In the genomic region with DNA sequence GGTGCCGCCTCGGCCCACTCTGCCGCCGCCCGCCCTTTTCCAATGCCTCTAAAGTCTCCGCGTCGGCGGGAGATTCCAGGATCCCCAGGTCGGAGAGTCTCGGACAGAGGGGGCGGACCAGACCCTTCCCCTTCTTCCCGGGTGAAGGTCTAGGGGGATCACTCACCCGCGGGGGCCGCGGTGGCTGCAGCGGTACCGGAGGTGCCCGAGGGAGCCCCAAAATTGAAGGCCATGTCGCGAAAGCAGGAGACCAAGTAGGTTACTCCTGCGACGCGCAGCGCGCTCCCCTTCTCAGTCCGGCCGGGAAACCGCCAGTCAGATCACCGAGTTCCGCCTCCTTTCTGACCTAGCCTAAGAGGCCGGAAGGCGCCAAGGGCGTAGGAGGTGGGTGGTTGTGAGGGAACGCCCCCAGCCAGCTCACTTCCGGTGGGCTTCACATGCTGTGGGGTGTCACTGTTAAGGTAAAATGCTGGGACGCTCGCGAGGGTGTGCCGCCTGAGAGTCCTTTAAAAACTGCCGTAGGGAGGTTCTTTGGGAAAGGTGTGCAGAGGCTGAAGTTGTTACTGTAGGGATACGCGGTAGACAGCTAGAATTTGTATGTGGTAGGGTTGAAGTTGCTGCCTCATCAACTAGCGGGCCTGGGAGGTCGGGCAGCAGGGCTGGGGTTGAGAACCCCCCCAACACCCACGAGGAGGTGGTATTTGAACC, we compare ENCODE assay signal across 1 cellular context.
A peak's percentile ranks its signal among the peaks of the same experiment; 100 is the strongest.
TF ChIP-seq lines count a peak whose summit lies in the region.

A gene with protein sequence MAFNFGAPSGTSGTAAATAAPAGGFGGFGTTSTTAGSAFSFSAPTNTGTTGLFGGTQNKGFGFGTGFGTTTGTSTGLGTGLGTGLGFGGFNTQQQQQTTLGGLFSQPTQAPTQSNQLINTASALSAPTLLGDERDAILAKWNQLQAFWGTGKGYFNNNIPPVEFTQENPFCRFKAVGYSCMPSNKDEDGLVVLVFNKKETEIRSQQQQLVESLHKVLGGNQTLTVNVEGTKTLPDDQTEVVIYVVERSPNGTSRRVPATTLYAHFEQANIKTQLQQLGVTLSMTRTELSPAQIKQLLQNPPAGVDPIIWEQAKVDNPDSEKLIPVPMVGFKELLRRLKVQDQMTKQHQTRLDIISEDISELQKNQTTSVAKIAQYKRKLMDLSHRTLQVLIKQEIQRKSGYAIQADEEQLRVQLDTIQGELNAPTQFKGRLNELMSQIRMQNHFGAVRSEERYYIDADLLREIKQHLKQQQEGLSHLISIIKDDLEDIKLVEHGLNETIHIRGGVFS (minus strand): TSS at position 256 of the 708 bp plus-strand sequence. CDS start 23 bp downstream, at position 233.

TF ChIP-seq in K562, 482 proteins besides CTCF, POLR2A, EP300 and RAD21 (continued from another document and continues in another):
- TF ChIP-seq, protein P1, sequence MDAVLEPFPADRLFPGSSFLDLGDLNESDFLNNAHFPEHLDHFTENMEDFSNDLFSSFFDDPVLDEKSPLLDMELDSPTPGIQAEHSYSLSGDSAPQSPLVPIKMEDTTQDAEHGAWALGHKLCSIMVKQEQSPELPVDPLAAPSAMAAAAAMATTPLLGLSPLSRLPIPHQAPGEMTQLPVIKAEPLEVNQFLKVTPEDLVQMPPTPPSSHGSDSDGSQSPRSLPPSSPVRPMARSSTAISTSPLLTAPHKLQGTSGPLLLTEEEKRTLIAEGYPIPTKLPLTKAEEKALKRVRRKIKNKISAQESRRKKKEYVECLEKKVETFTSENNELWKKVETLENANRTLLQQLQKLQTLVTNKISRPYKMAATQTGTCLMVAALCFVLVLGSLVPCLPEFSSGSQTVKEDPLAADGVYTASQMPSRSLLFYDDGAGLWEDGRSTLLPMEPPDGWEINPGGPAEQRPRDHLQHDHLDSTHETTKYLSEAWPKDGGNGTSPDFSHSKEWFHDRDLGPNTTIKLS (IDR thresholded peaks at IDR 0.05; ENCODE audit: borderline replicate concordance, low read depth) = peak; percentile 99
- TF ChIP-seq, protein P2, sequence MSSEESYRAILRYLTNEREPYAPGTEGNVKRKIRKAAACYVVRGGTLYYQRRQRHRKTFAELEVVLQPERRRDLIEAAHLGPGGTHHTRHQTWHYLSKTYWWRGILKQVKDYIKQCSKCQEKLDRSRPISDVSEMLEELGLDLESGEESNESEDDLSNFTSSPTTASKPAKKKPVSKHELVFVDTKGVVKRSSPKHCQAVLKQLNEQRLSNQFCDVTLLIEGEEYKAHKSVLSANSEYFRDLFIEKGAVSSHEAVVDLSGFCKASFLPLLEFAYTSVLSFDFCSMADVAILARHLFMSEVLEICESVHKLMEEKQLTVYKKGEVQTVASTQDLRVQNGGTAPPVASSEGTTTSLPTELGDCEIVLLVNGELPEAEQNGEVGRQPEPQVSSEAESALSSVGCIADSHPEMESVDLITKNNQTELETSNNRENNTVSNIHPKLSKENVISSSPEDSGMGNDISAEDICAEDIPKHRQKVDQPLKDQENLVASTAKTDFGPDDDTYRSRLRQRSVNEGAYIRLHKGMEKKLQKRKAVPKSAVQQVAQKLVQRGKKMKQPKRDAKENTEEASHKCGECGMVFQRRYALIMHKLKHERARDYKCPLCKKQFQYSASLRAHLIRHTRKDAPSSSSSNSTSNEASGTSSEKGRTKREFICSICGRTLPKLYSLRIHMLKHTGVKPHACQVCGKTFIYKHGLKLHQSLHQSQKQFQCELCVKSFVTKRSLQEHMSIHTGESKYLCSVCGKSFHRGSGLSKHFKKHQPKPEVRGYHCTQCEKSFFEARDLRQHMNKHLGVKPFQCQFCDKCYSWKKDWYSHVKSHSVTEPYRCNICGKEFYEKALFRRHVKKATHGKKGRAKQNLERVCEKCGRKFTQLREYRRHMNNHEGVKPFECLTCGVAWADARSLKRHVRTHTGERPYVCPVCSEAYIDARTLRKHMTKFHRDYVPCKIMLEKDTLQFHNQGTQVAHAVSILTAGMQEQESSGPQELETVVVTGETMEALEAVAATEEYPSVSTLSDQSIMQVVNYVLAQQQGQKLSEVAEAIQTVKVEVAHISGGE (CRISPR knock-in tag; IDR thresholded peaks at IDR 0.05) = peak; percentile 96 to 100 (median 99)
- TF ChIP-seq TEAD1 (CRISPR knock-in tag; IDR thresholded peaks at IDR 0.05) (peak in 1 of 2 experiments; percentile 80; a peak in 2 of 4 replicates), ARNT (IDR thresholded peaks at IDR 0.05) (peak; percentile 35 to 42; a peak in 1 of 4 replicates), MAFG (tag; conservative IDR thresholded peaks at IDR 0.05) (0 out of 2 replicates have a peak, but pooled peaks have one; percentile 44), ATF6 (CRISPR knock-in tag; IDR thresholded peaks at IDR 0.05) (peak; percentile 51; the same call in 1 of the 2 replicates), ZBTB8A (IDR thresholded peaks at IDR 0.05; ENCODE audit: partially characterized antibody) (no peak), CBX5 (IDR thresholded peaks at IDR 0.05; ENCODE audit: borderline replicate concordance, low read depth) (no peak), POLR2H (tag; IDR thresholded peaks at IDR 0.05; ENCODE audit: low read depth) (peak; percentile 84), ZFP36 (IDR thresholded peaks at IDR 0.05; ENCODE audit: low read depth, low read length, partially characterized antibody) (no peak), NR2C1 (IDR thresholded peaks at IDR 0.05) (peak; percentile 44; the same call in 1 of the 2 replicates), NR2C1 (tag; IDR thresholded peaks at IDR 0.05) (peak; percentile 37; the same call in 1 of the 2 replicates), ZBTB1 (CRISPR knock-in tag; IDR thresholded peaks at IDR 0.05; ENCODE audit: borderline replicate concordance, low read depth) (no peak), SP2 (IDR thresholded peaks at IDR 0.05; ENCODE audit: extremely low read depth, low read depth, low read length, poor library complexity, severe bottlenecking) (peak; percentile 6), ZNF592 (IDR thresholded peaks at IDR 0.05) (no peak), ZNF232 (CRISPR knock-in tag; IDR thresholded peaks at IDR 0.05) (peak; percentile 87; the same call in 1 of the 2 replicates), BHLHE40 (IDR thresholded peaks at IDR 0.05; ENCODE audit: low read length) (0 out of 2 replicates have a peak, but pooled peaks have one; percentile 3), RBBP5 (IDR thresholded peaks at IDR 0.05; ENCODE audit: borderline replicate concordance, insufficient read depth, low read length, poor library complexity, severe bottlenecking) (peak; percentile 95), POLR2B (IDR thresholded peaks at IDR 0.05; ENCODE audit: low read depth, partially characterized antibody) (peak; percentile 78), FOXM1 (IDR thresholded peaks at IDR 0.05; ENCODE audit: low read depth) (no peak), FOXM1 (CRISPR knock-in tag; IDR thresholded peaks at IDR 0.05; ENCODE audit: low read depth) (0 out of 2 replicates have a peak, but pooled peaks have one; percentile 29), CREB1 (IDR thresholded peaks at IDR 0.05) (peak; percentile 86), CREB1 (CRISPR knock-in tag; IDR thresholded peaks at IDR 0.05) (peak; percentile 92), SIX5 (IDR thresholded peaks at IDR 0.05; ENCODE audit: borderline replicate concordance in 1 of 2, insufficient read depth in 1 of 2, low read depth in 1 of 2, low read length in 2 of 2) (peak; percentile 41 to 51; a peak in 3 of 4 replicates), DMBX1 (CRISPR knock-in tag; IDR thresholded peaks at IDR 0.05; ENCODE audit: borderline replicate concordance) (no peak), ZNF134 (CRISPR knock-in tag; conservative IDR thresholded peaks at IDR 0.05) (peak; percentile 53; the same call in 1 of the 2 replicates), TSC22D4 (tag; IDR thresholded peaks at IDR 0.05) (no peak), NRF1 (conservative IDR thresholded peaks at IDR 0.05 in 1 of 2, IDR thresholded peaks at IDR 0.05 in 1 of 2) (peak; percentile 43 to 57), MLX (CRISPR knock-in tag; conservative IDR thresholded peaks at IDR 0.05) (no peak), PHF8 (IDR thresholded peaks at IDR 0.05; ENCODE audit: borderline replicate concordance, low read length) (peak; percentile 98), CTBP1 (IDR thresholded peaks at IDR 0.05; ENCODE audit: borderline replicate concordance) (peak; percentile 82; the same call in 1 of the 2 replicates), MAFK (IDR thresholded peaks at IDR 0.05; ENCODE audit: low read length) (no peak), MTA3 (IDR thresholded peaks at IDR 0.05; ENCODE audit: borderline replicate concordance) (peak; percentile 91)
- TF ChIP-seq, protein P3, sequence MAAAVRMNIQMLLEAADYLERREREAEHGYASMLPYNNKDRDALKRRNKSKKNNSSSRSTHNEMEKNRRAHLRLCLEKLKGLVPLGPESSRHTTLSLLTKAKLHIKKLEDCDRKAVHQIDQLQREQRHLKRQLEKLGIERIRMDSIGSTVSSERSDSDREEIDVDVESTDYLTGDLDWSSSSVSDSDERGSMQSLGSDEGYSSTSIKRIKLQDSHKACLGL (CRISPR knock-in tag; IDR thresholded peaks at IDR 0.05; ENCODE audit: borderline replicate concordance, poor library complexity, severe bottlenecking) = peak; percentile 62
- TF ChIP-seq, protein P4, sequence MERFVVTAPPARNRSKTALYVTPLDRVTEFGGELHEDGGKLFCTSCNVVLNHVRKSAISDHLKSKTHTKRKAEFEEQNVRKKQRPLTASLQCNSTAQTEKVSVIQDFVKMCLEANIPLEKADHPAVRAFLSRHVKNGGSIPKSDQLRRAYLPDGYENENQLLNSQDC (CRISPR knock-in tag; IDR thresholded peaks at IDR 0.05) = peak; percentile 47; the same call in 1 of the 2 replicates
- TF ChIP-seq, protein P5, sequence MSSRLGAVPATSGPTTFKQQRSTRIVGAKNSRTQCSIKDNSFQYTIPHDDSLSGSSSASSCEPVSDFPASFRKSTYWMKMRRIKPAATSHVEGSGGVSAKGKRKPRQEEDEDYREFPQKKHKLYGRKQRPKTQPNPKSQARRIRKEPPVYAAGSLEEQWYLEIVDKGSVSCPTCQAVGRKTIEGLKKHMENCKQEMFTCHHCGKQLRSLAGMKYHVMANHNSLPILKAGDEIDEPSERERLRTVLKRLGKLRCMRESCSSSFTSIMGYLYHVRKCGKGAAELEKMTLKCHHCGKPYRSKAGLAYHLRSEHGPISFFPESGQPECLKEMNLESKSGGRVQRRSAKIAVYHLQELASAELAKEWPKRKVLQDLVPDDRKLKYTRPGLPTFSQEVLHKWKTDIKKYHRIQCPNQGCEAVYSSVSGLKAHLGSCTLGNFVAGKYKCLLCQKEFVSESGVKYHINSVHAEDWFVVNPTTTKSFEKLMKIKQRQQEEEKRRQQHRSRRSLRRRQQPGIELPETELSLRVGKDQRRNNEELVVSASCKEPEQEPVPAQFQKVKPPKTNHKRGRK (tag; IDR thresholded peaks at IDR 0.05) = no peak
